In the genomic region with DNA sequence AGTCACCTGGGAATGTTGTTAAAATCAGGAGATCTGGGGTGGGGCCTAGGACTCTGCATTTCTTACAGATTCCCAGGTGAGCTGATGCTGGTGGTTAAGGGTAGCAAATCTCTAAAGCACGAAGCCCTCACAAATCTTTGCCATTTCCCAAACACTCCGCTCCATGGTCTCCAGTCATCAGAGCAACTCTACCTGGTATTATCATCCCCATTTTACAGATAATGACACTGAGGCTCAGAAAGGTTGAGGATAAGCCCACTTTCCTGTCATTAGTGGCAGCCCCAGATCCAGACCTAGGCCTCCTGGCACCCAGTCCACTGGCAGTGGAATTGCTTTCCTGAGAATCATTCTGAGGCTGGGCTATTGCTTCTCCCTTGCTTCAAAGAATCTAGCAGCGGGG, we compare ENCODE assay signal across 18 cellular contexts. TPM values are rescaled to one million over a fixed set of nuclear protein-coding genes. Genes with fewer than 3 reads are reported as not detected.
DNase-seq lines count a peak whose midpoint lies in the region; ATAC-seq, FAIRE-seq and TF ChIP-seq lines count a peak whose summit lies in the region.
"Had no signal": no experiment of that assay in that cellular context is flagged by ENCODE, and none has a peak within 500 bp of the region (broad histone marks: within the 10 kb centered on the region; RNA-seq: fewer than 3 reads in every experiment).

No MANE protein-coding gene starts in this region.

- DNase-seq in A549 (ENCODE audit: low read depth in 1 of 2, low spot score in 1 of 2) (no peak), adrenal gland (no peak), neural progenitor cell (ENCODE audit: low spot score) (no peak), activated gamma-delta T cell treated with Interleukin-2 at 50 U/mL for 16 hours (no peak)
- DNase-seq in stimulated activated CD4-positive, alpha-beta T cell treated with anti-CD3 and anti-CD28 coated beads, Interleukin-4, amount 100 ng/mL, for 1 hour: no peak
- DNase-seq: AML-193; Calu3; CD4-positive, CD25-positive, alpha-beta regulatory T cell; DMS 273 treated with DMSO at 0.1 percent for 48 hours; H9 had no signal

- peak overlapping the region; percentile 69 for H3K27ac Mint-ChIP-seq in neural progenitor cell
- H3K27ac Mint-ChIP-seq: GM23338, H9, IgD-negative memory B cell had no signal

- FAIRE-seq in A549 (lab: Jason Lieb, UNC): no peak
- FAIRE-seq: GM18507 had no signal

- TF ChIP-seq CTCF in A549 (IDR thresholded peaks at IDR 0.05) (no peak), HEK293 (tag by site-specific recombination; IDR thresholded peaks at IDR 0.05) (no peak), adrenal gland (IDR thresholded peaks at IDR 0.05) (no peak), neural progenitor cell (IDR thresholded peaks at IDR 0.05) (no peak)

- H2AFZ ChIP-seq in neural progenitor cell (replicated peaks): no peak overlapping the region
- H2AFZ ChIP-seq: GM23338 had no signal

- ATAC-seq in A549 (no peak), GM18505 (IDR thresholded peaks at IDR 0.05; ENCODE audit: unreplicated experiment) (no peak)

- H3K36me3 Mint-ChIP-seq in neural progenitor cell: peaks cover 14% of the 10 kb centered on the region

- no peaks in the 10 kb centered on the region for H3K27me3 ChIP-seq in adrenal gland
- H3K27me3 ChIP-seq in neural progenitor cell: peaks cover 21% of the 10 kb centered on the region
- H3K27me3 ChIP-seq: BLaER1 had no signal

- H3K27me3 Mint-ChIP-seq in neural progenitor cell (ENCODE audit: insufficient read depth, low read depth): peaks cover 12% of the 10 kb centered on the region
- H3K27me3 Mint-ChIP-seq: CD4-positive, CD25-positive, alpha-beta regulatory T cell; IgD-negative memory B cell had no signal

- H4K20me1 ChIP-seq in neural progenitor cell (ENCODE audit: low read depth): no peaks in the 10 kb centered on the region
- H4K20me1 ChIP-seq: BLaER1 had no signal

- CTCF ChIA-PET in A549 (lab: Yijun Ruan, JAX): interaction anchor here (0.7 to 2.0 kb wide), 5 partner anchors 11 to 144 kb away, joined by 3 to 6 read pairs (median 5); no protein-coding TSS in a partner anchor
- CTCF ChIA-PET in HEK293 (lab: Yijun Ruan, JAX): interaction anchor here (3.0 kb wide), 1 partner anchor 19 kb away, joined by 17 read pairs; no protein-coding TSS in a partner anchor

- peaks cover 13% of the 10 kb centered on the region for H3K4me1 Mint-ChIP-seq in neural progenitor cell
- H3K4me1 Mint-ChIP-seq: IgD-negative memory B cell had no signal

- POLR2A ChIA-PET in A549 (lab: Yijun Ruan, JAX): no interaction called here
- POLR2A ChIA-PET in HEK293 (lab: Yijun Ruan, JAX): interaction anchor here (0.8 to 2.1 kb wide), 2 partner anchors 10 to 84 kb away, joined by 3 to 7 read pairs; no protein-coding TSS in a partner anchor

- TF ChIP-seq RAD21 in A549 (conservative IDR thresholded peaks at IDR 0.05 in 1 of 2, IDR thresholded peaks at IDR 0.05 in 1 of 2): no peak

- no peak overlapping the region; a peak in 1 of 6 replicates for H3K27ac ChIP-seq in A549
- H3K27ac ChIP-seq in HEK293 (ENCODE audit: extremely low read depth, low read depth, low read length): no peak overlapping the region
- H3K27ac ChIP-seq in adrenal gland: peak overlapping the region in 3 of 5 donors; percentile 29 to 77 (median 67)
- H3K27ac ChIP-seq in neural progenitor cell: no peak overlapping the region

- no peaks in the 10 kb centered on the region for H3K79me2 ChIP-seq in neural progenitor cell (ENCODE audit: low read depth)

- TF ChIP-seq EP300 in A549 (IDR thresholded peaks at IDR 0.05): no peak

- no peak overlapping the region for H3K4me3 ChIP-seq in A549
- no peak overlapping the region for H3K4me3 ChIP-seq in HEK293 (ENCODE audit: low read depth, low read length)
- H3K4me3 ChIP-seq in adrenal gland: no peak overlapping the region
- no peak overlapping the region for H3K4me3 ChIP-seq in neural progenitor cell
- H3K4me3 ChIP-seq: BLaER1, GM23338 had no signal

- H3K4me2 ChIP-seq in A549 (no peak overlapping the region), neural progenitor cell (no peak overlapping the region)
- H3K4me2 ChIP-seq: GM23338 had no signal

- H3F3A ChIP-seq in neural progenitor cell (ENCODE audit: low read depth): no peaks in the 10 kb centered on the region

- 87% methylated on average over 3 of the region's 3 CpGs for WGBS in A549 (ENCODE audit: missing lambda C conversion rate)
- WGBS in adrenal gland, 4 donors: 83 to 100% (median 96%) methylated on average over 2 to 3 of the region's 3 CpGs

- H3K9ac ChIP-seq in neural progenitor cell: no peak overlapping the region

- H3K36me3 ChIP-seq in HEK293 (ENCODE audit: control insufficient read depth in 2 of 2, insufficient read depth in 1 of 2, low read length in 2 of 2) (peaks cover 10 to 88% of the 10 kb centered on the region in 2 experiments), adrenal gland (replicated peaks in 1 of 2) (peaks cover 0 to 66% of the 10 kb centered on the region in 2 donors), neural progenitor cell (no peaks in the 10 kb centered on the region)

- peaks cover 14% of the 10 kb centered on the region for H3K4me1 ChIP-seq in A549
- H3K4me1 ChIP-seq in HEK293 (ENCODE audit: control insufficient read depth, insufficient read depth, low read length): no peaks in the 10 kb centered on the region
- H3K4me1 ChIP-seq in adrenal gland (replicated peaks in 1 of 2): peaks cover 22 to 31% of the 10 kb centered on the region in 2 donors
- H3K4me1 ChIP-seq in neural progenitor cell: no peaks in the 10 kb centered on the region

- no peak overlapping the region for H3K4me3 Mint-ChIP-seq in neural progenitor cell
- H3K4me3 Mint-ChIP-seq: GM23338, H9, IgD-negative memory B cell had no signal

- intact Hi-C loops in adrenal gland (cut with DNase I): no loop called here

- no peak for TF ChIP-seq POLR2A in A549 (IDR thresholded peaks at IDR 0.05; ENCODE audit: low read length)
- TF ChIP-seq POLR2A in adrenal gland (IDR thresholded peaks at IDR 0.05): no peak
- no peak for TF ChIP-seq POLR2A in GM18505 (IDR thresholded peaks at IDR 0.05; ENCODE audit: borderline replicate concordance, extremely low read depth, insufficient read depth, insufficient read length)

- H3K9me3 Mint-ChIP-seq in neural progenitor cell: no peaks in the 10 kb centered on the region
- H3K9me3 Mint-ChIP-seq: CD4-positive, CD25-positive, alpha-beta regulatory T cell; GM23338; H9; IgD-negative memory B cell had no signal

- H3K9me3 ChIP-seq in A549 (no peaks in the 10 kb centered on the region), HEK293 (ENCODE audit: control insufficient read depth, insufficient read depth, low read depth, low read length) (no peaks in the 10 kb centered on the region), adrenal gland (replicated peaks in 1 of 3) (no peaks in the 10 kb centered on the region), neural progenitor cell (ENCODE audit: low read depth) (no peaks in the 10 kb centered on the region)
- H3K9me3 ChIP-seq: BLaER1 had no signal

TF ChIP-seq in A549, 52 proteins besides CTCF, POLR2A, EP300 and RAD21 (continues in another document):
- no peak for TF ChIP-seq FOSB (CRISPR knock-in tag; IDR thresholded peaks at IDR 0.05)

TF ChIP-seq in HEK293, 187 proteins besides CTCF, POLR2A, EP300 and RAD21 (continues in another document):
- no peak for TF ChIP-seq BCL11A (tag by site-specific recombination; IDR thresholded peaks at IDR 0.05; ENCODE audit: low read depth)

RNA-seq across cellular contexts. Expression of gene SLC46A1, which starts 8.7 kb away (rescaled TPM):
- 12.8 and 21.4 TPM in 2 replicates for polyA plus RNA-seq in A549 (2011; rRNA removed)
- 11.7 and 15.4 TPM in 2 replicates for polyA plus RNA-seq in A549 (2012; cell fraction: cytosol; rRNA removed)
- polyA plus RNA-seq in A549 (2012; cell fraction: nucleus; rRNA removed): 29.2 and 33.8 TPM in 2 replicates
- 21.5 to 23.8 TPM (median 23.7 TPM) in 3 replicates for polyA plus RNA-seq in A549 (2017; fragmentation: RNase III; extraction: RNeasy Plus Mini Kit Qiagen cat#74134 plus additional on column Dnase treatment)
- 41.4 and 41.5 TPM in 2 replicates for polyA minus RNA-seq in A549 (2011; rRNA and poly(A)+ RNA removed)
- total RNA-seq in adrenal gland: 10 to 100 TPM; 35.6 to 79.8 (median 49.9) TPM
- 100 to 1,000 TPM in 1 of 3 donors, 10 to 100 TPM in 2; 13.3 to 104 (median 15.4) TPM for polyA plus RNA-seq in adrenal gland
- total RNA-seq in neural progenitor cell (ENCODE audit: low replicate concordance): 2.4 TPM in 2 replicates

RNA-seq across cellular contexts. Expression of gene SARM1, which starts 25.8 kb away (rescaled TPM):
- polyA plus RNA-seq in A549 (2011; rRNA removed): 4.0 and 4.8 TPM in 2 replicates
- 4.2 and 6.2 TPM in 2 replicates for polyA plus RNA-seq in A549 (2012; cell fraction: cytosol; rRNA removed)
- polyA plus RNA-seq in A549 (2012; cell fraction: nucleus; rRNA removed): 13.3 and 16.9 TPM in 2 replicates
- polyA plus RNA-seq in A549 (2017; fragmentation: RNase III; extraction: RNeasy Plus Mini Kit Qiagen cat#74134 plus additional on column Dnase treatment): 6.1 to 7.5 TPM (median 6.9 TPM) in 3 replicates
- polyA minus RNA-seq in A549 (2011; rRNA and poly(A)+ RNA removed): 7.6 and 10.6 TPM in 2 replicates
- 10 to 100 TPM; 20.7 to 40.0 (median 28.2) TPM for total RNA-seq in adrenal gland
- 10 to 100 TPM; 10.8 to 22.6 (median 16.0) TPM for polyA plus RNA-seq in adrenal gland
- 3.1 and 5.5 TPM in 2 replicates for total RNA-seq in neural progenitor cell (ENCODE audit: low replicate concordance)

RNA-seq across cellular contexts. Expression of gene VTN, which starts 27.2 kb away (rescaled TPM):
- polyA plus RNA-seq in A549 (2011; rRNA removed) (10.2 and 14.2 TPM in 2 replicates), A549 (2017; fragmentation: RNase III; extraction: RNeasy Plus Mini Kit Qiagen cat#74134 plus additional on column Dnase treatment) (24.5 to 31.1 TPM (median 25.5 TPM) in 3 replicates), adrenal gland (100 to 1,000 TPM in 2 of 3 donors, 10 to 100 TPM in 1; 69.9 to 184 (median 122) TPM)
- 9.1 and 12.9 TPM in 2 replicates for polyA plus RNA-seq in A549 (2012; cell fraction: cytosol; rRNA removed)
- polyA plus RNA-seq in A549 (2012; cell fraction: nucleus; rRNA removed): 17.7 and 21.7 TPM in 2 replicates
- 21.7 and 24.2 TPM in 2 replicates for polyA minus RNA-seq in A549 (2011; rRNA and poly(A)+ RNA removed)
- total RNA-seq in adrenal gland (100 to 1,000 TPM; 140 to 470 (median 223) TPM), neural progenitor cell (ENCODE audit: low replicate concordance) (0.25 and 1.2 TPM in 2 replicates)
- total RNA-seq: Calu3; CD4-positive, CD25-positive, alpha-beta regulatory T cell; Daoy; GM23338; H9; HT-29 had no signal
- polyA plus RNA-seq: IgD-negative memory B cell had no signal

RNA-seq across cellular contexts. Expression of gene SEBOX, which starts 32.3 kb away (rescaled TPM):
- polyA plus RNA-seq in A549 (2011; rRNA removed): not detected in 2 replicates
- polyA plus RNA-seq in A549 (2012; cell fraction: cytosol; rRNA removed): not detected in 2 replicates
- polyA plus RNA-seq in A549 (2012; cell fraction: nucleus; rRNA removed): not detected in 2 replicates
- not detected in 3 replicates for polyA plus RNA-seq in A549 (2017; fragmentation: RNase III; extraction: RNeasy Plus Mini Kit Qiagen cat#74134 plus additional on column Dnase treatment)
- not detected in 2 replicates for polyA minus RNA-seq in A549 (2011; rRNA and poly(A)+ RNA removed)
- total RNA-seq in adrenal gland: not detected
- not detected for polyA plus RNA-seq in adrenal gland
- not detected in 2 replicates for total RNA-seq in neural progenitor cell (ENCODE audit: low replicate concordance)
- total RNA-seq: Calu3; CD4-positive, CD25-positive, alpha-beta regulatory T cell; Daoy; GM23338; H9; HT-29 had no signal
- polyA plus RNA-seq: CD4-positive, CD25-positive, alpha-beta regulatory T cell; GM23338; IgD-negative memory B cell had no signal

RNA-seq across cellular contexts. Expression of gene POLDIP2, which starts 39.9 kb away (rescaled TPM):
- polyA plus RNA-seq in A549 (2011; rRNA removed) (132 and 162 TPM in 2 replicates), A549 (2017; fragmentation: RNase III; extraction: RNeasy Plus Mini Kit Qiagen cat#74134 plus additional on column Dnase treatment) (125 to 130 TPM (median 127 TPM) in 3 replicates), adrenal gland (100 to 1,000 TPM in 2 of 3 donors, 10 to 100 TPM in 1; 74.2 to 201 (median 111) TPM)
- polyA plus RNA-seq in A549 (2012; cell fraction: cytosol; rRNA removed): 145 and 182 TPM in 2 replicates
- 98.1 and 111 TPM in 2 replicates for polyA plus RNA-seq in A549 (2012; cell fraction: nucleus; rRNA removed)
- polyA minus RNA-seq in A549 (2011; rRNA and poly(A)+ RNA removed): 148 and 169 TPM in 2 replicates
- total RNA-seq in adrenal gland (100 to 1,000 TPM; 160 to 204 (median 180) TPM), neural progenitor cell (ENCODE audit: low replicate concordance) (44.6 and 65.0 TPM in 2 replicates)

Comparison
In these comparisons a context has a peak if more than half of its experiments do, and no peak if none do; other contexts are left out.
1. H3K27ac ChIP-seq: peak in adrenal gland (3 of 5); none in A549 (0 of 2), HEK293 (single experiment) and neural progenitor cell (single experiment).
2. RNA of gene SLC46A1, which starts 8.7 kb away (total RNA-seq): 35.6 to 79.8 TPM in adrenal gland; 2.4 TPM in neural progenitor cell; every median in the first group is over 10 times any median in the second.
3. RNA of gene VTN, which starts 27.2 kb away (total RNA-seq): 140 to 470 TPM in adrenal gland; 0.25 to 1.2 TPM in neural progenitor cell; every median in the first group is over 10 times any median in the second.